16 cellular contexts compared by ENCODE assay signal in genomic region chr4:81136161-81136910, GRCh38.
DNase-seq lines count a peak whose midpoint lies in the region; TF ChIP-seq lines count a peak whose summit lies in the region.
"Had no signal": no experiment of that assay in that cellular context is flagged by ENCODE, and none has a peak within 500 bp of the region (broad histone marks: within the 10 kb centered on the region; RNA-seq: fewer than 3 reads in every experiment).

No MANE protein-coding gene starts in this region.

- TF ChIP-seq POLR2A in esophagus muscularis mucosa (IDR thresholded peaks at IDR 0.05; ENCODE audit: low read depth): no peak
- no peak for TF ChIP-seq POLR2A in sigmoid colon (IDR thresholded peaks at IDR 0.05)

- H3K4me1 ChIP-seq in esophagus muscularis mucosa (peaks cover 0 to 21% (median 19%) of the 10 kb centered on the region in 4 donors), sigmoid colon (peaks cover 0 to 25% (median 7%) of the 10 kb centered on the region in 4 donors)
- H3K4me1 ChIP-seq in effector memory CD4-positive, alpha-beta T cell (ENCODE audit: control insufficient read depth, insufficient read depth, low read length, poor library complexity, severe bottlenecking): no peaks in the 10 kb centered on the region
- H3K4me1 ChIP-seq: stomach had no signal

- 37% methylated on average over 8 of the region's 8 CpGs for WGBS in esophagus muscularis mucosa
- WGBS in sigmoid colon, 2 donors: 73 to 79% methylated on average over 8 of the region's 8 CpGs

- TF ChIP-seq EP300 in esophagus muscularis mucosa (IDR thresholded peaks at IDR 0.05): no peak
- TF ChIP-seq EP300 in sigmoid colon (IDR thresholded peaks at IDR 0.05): no peak

- H3K4me3 Mint-ChIP-seq in immature natural killer cell: no peak overlapping the region
- H3K4me3 Mint-ChIP-seq: CD8-positive, alpha-beta memory T cell; nephron had no signal

- TF ChIP-seq CTCF in esophagus muscularis mucosa (IDR thresholded peaks at IDR 0.05) (no peak), sigmoid colon (IDR thresholded peaks at IDR 0.05) (no peak)

- H3K36me3 ChIP-seq in MG63 (no peaks in the 10 kb centered on the region), esophagus muscularis mucosa (no peaks in the 10 kb centered on the region), sigmoid colon (no peaks in the 10 kb centered on the region)
- H3K36me3 ChIP-seq in effector memory CD4-positive, alpha-beta T cell (ENCODE audit: control insufficient read depth, insufficient read depth, low read length): no peaks in the 10 kb centered on the region
- H3K36me3 ChIP-seq: cardiac muscle cell, stomach had no signal

- H3K27me3 Mint-ChIP-seq in immature natural killer cell (ENCODE audit: low read depth in 3 of 3): peaks cover 0 to 3% (median 0%) of the 10 kb centered on the region in 3 donors

- H3K27me3 ChIP-seq in MG63 (no peaks in the 10 kb centered on the region), esophagus muscularis mucosa (no peaks in the 10 kb centered on the region), sigmoid colon (no peaks in the 10 kb centered on the region)
- H3K27me3 ChIP-seq in effector memory CD4-positive, alpha-beta T cell (replicated peaks; ENCODE audit: control insufficient read depth, insufficient read depth, low read length, poor library complexity, severe bottlenecking): peaks cover 3% of the 10 kb centered on the region
- H3K27me3 ChIP-seq: cardiac muscle cell, stomach had no signal

- no peaks in the 10 kb centered on the region for H3K4me1 Mint-ChIP-seq in immature natural killer cell
- H3K4me1 Mint-ChIP-seq: CD8-positive, alpha-beta memory T cell had no signal

- H3K9me3 Mint-ChIP-seq in immature natural killer cell: peaks cover 0 to 3% (median 0%) of the 10 kb centered on the region in 6 donors

- H3K4me3 ChIP-seq in MG63 (no peak overlapping the region), esophagus muscularis mucosa (peak overlapping the region in 1 of 4 donors; percentile 3), sigmoid colon (no peak overlapping the region)
- H3K4me3 ChIP-seq in effector memory CD4-positive, alpha-beta T cell (ENCODE audit: insufficient read depth, low read depth, low read length, poor library complexity, severe bottlenecking): no peak overlapping the region
- H3K4me3 ChIP-seq: cardiac muscle cell, smooth muscle cell, stomach had no signal

- H3K27ac ChIP-seq in esophagus muscularis mucosa (replicated peaks in 1 of 4): peak overlapping the region; percentile 63 to 77 (median 74)
- peak overlapping the region; percentile 48 to 75 (median 63) for H3K27ac ChIP-seq in sigmoid colon
- H3K27ac ChIP-seq in effector memory CD4-positive, alpha-beta T cell (ENCODE audit: insufficient read depth, low read length, poor library complexity, severe bottlenecking): no peak overlapping the region
- H3K27ac ChIP-seq: cardiac muscle cell, stomach had no signal

- intact Hi-C loops in esophagus muscularis mucosa (cut with DNase I) (loop anchor here (5.0 kb wide), 1 partner anchor 76 kb away; no protein-coding TSS in a partner anchor), sigmoid colon (cut with DNase I) (no loop called here)

- H3K9me3 ChIP-seq in MG63 (no peaks in the 10 kb centered on the region; the same call in 1 of the 2 replicates), esophagus muscularis mucosa (no peaks in the 10 kb centered on the region), sigmoid colon (no peaks in the 10 kb centered on the region)
- no peaks in the 10 kb centered on the region for H3K9me3 ChIP-seq in effector memory CD4-positive, alpha-beta T cell (ENCODE audit: control insufficient read depth, low read length)
- H3K9me3 ChIP-seq: stomach had no signal

- H3K27ac Mint-ChIP-seq in immature natural killer cell: no peak overlapping the region
- H3K27ac Mint-ChIP-seq: CD8-positive, alpha-beta memory T cell had no signal

- DNase-seq in EL: peak; percentile 51
- DNase-seq in MG63: peak; percentile 75
- DNase-seq in esophagus muscularis mucosa (ENCODE audit: extremely low spot score): no peak
- peak; percentile 68 for DNase-seq in sigmoid colon
- no peak for DNase-seq in NCI-H2227 treated with DMSO at 0.1 percent for 48 hours (lab: John Stamatoyannopoulos, UW)
- DNase-seq in effector memory CD4-positive, alpha-beta T cell: no peak
- DNase-seq in immature natural killer cell: no peak
- DNase-seq in NCI-H510A (lab: John Stamatoyannopoulos, UW): no peak
- DNase-seq: CD8-positive, alpha-beta memory T cell; hypothalamus; NCI-H526; SHP77 treated with DMSO at 0.1 percent for 48 hours; stomach had no signal

- H3K36me3 Mint-ChIP-seq in immature natural killer cell: peaks cover 0 to 3% (median 0%) of the 10 kb centered on the region in 3 donors

Comparison
In these comparisons a context has a peak if more than half of its experiments do, and no peak if none do; other contexts are left out.
1. DNase-seq: peak in EL (single experiment), MG63 (single experiment) and sigmoid colon (single experiment); none in esophagus muscularis mucosa (single experiment), NCI-H2227 treated with DMSO at 0.1 percent for 48 hours (single experiment), effector memory CD4-positive, alpha-beta T cell (0 of 3), immature natural killer cell (0 of 3) and NCI-H510A (single experiment).